In the genomic region with DNA sequence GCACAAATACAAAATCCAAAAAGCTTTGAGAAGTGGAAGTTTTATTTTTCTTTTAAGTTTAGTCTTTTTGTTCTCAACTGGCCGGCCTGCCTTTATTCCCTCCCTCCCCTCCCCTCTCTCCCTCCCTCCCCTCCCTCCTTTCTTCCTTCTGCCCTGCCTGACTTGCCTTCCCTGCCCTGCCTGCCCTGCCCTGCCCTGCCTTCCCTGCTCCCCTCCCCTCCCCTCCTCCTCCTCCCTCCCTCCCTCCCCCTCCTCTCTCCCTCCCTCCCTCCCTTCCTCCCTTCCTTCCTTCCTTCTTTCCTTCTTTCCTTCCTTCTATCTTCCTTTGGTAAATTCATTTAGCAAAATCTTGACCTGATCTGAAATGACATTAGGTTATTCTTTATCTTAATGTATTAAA, we compare ENCODE assay signal across 32 cellular contexts.
"Had no signal": no experiment of that assay in that cellular context is flagged by ENCODE, and none has a peak within 500 bp of the region (broad histone marks: within the 10 kb centered on the region; RNA-seq: fewer than 3 reads in every experiment).

No MANE protein-coding gene starts in this region.

- H3K4me1 Mint-ChIP-seq: activated B cell treated with CpG ODN at 0.5 μM for 24 hours; activated T-helper 17 cell treated with anti-CD3 and anti-CD28 coated beads, Interleukin-2, amount 50 U/mL, for 72 hours; central memory CD8-positive, alpha-beta T cell had no signal

- H3K27ac ChIP-seq: brain microvascular endothelial cell, coronary artery, WERI-Rb-1 had no signal

- H3K27me3 Mint-ChIP-seq: activated B cell treated with CpG ODN at 0.5 μM for 24 hours; activated CD8-positive, alpha-beta T cell treated with anti-CD3 and anti-CD28 coated beads for 36 hours; central memory CD8-positive, alpha-beta T cell had no signal

- FAIRE-seq: astrocyte, bronchial epithelial cell, frontal cortex, TTC549 had no signal

- H3K36me3 ChIP-seq: brain microvascular endothelial cell, WERI-Rb-1 had no signal

- H3K27me3 ChIP-seq: brain microvascular endothelial cell, dorsolateral prefrontal cortex had no signal

- ATAC-seq: activated CD4-positive, CD25-positive, alpha-beta regulatory T cell treated with anti-CD3 and anti-CD28 coated beads, Interleukin-2, amount 50 U/mL, for 24 hours; activated CD8-positive, alpha-beta T cell treated with anti-CD3 and anti-CD28 coated beads for 36 hours; activated T-cell treated with anti-CD3 and anti-CD28 coated beads, Interleukin-2, amount 50 U/mL, for 4 hours; activated T-helper 17 cell treated with anti-CD3 and anti-CD28 coated beads, Interleukin-2, amount 50 U/mL, for 72 hours; esophagus mucosa had no signal

- H3K9me3 Mint-ChIP-seq: activated B cell treated with CpG ODN at 0.5 μM for 24 hours; activated CD8-positive, alpha-beta T cell treated with anti-CD3 and anti-CD28 coated beads for 36 hours; activated T-cell treated with anti-CD3 and anti-CD28 coated beads, Interleukin-2, amount 50 U/mL, for 4 hours; dendritic cell treated with granulocyte-macrophage colony-stimulating factor and Interleukin-4, amounts not matched to agents 40 ng/mL and 50 ng/mL, for 4 days; endodermal cell had no signal

- H3K36me3 Mint-ChIP-seq: activated naive CD8-positive, alpha-beta T cell had no signal

- H3K4me3 ChIP-seq: coronary artery, dorsolateral prefrontal cortex had no signal

- H3K4me3 Mint-ChIP-seq: activated B cell treated with CpG ODN at 0.5 μM for 24 hours; activated CD8-positive, alpha-beta T cell treated with anti-CD3 and anti-CD28 coated beads for 36 hours; activated naive CD8-positive, alpha-beta T cell; activated T-cell treated with anti-CD3 and anti-CD28 coated beads, Interleukin-2, amount 50 U/mL, for 4 hours; activated T-helper 17 cell treated with anti-CD3 and anti-CD28 coated beads, Interleukin-2, amount 50 U/mL, for 72 hours; central memory CD8-positive, alpha-beta T cell; dendritic cell treated with granulocyte-macrophage colony-stimulating factor and Interleukin-4, amounts not matched to agents 40 ng/mL and 50 ng/mL, for 4 days; endodermal cell had no signal

- H3K27ac Mint-ChIP-seq: activated B cell treated with CpG ODN at 0.5 μM for 24 hours; activated CD8-positive, alpha-beta T cell treated with anti-CD3 and anti-CD28 coated beads for 36 hours; activated naive CD8-positive, alpha-beta T cell; activated T-helper 17 cell treated with anti-CD3 and anti-CD28 coated beads, Interleukin-2, amount 50 U/mL, for 72 hours; dendritic cell treated with granulocyte-macrophage colony-stimulating factor and Interleukin-4, amounts not matched to agents 40 ng/mL and 50 ng/mL, for 4 days; endodermal cell had no signal

- DNase-seq: activated B cell treated with CpG ODN at 0.5 μM for 24 hours; activated CD4-positive, alpha-beta T cell treated with anti-CD3 and anti-CD28 coated beads for 48 hours; activated CD4-positive, alpha-beta T cell treated with anti-CD3 and anti-CD28 coated beads, Interleukin-2, amount 50 U/mL, for 1 hour; activated CD4-positive, alpha-beta T cell treated with anti-CD3 and anti-CD28 coated beads, Interleukin-2, amount 50 U/mL, for 48 hours; activated CD8-positive, alpha-beta memory T cell treated with anti-CD3 and anti-CD28 coated beads for 24 hours; activated CD8-positive, alpha-beta T cell treated with anti-CD3 and anti-CD28 coated beads for 36 hours; activated effector memory CD4-positive, alpha-beta T cell treated with Interleukin-2 at 50 U/mL for 16 hours; activated gamma-delta T cell treated with Interleukin-2 at 50 U/mL for 16 hours; activated naive CD4-positive, alpha-beta T cell treated with anti-CD3 and anti-CD28 coated beads, Interleukin-2, amount 50 U/mL, for 16 hours; activated naive CD4-positive, alpha-beta T cell treated with Interleukin-2 at 50 U/mL for 16 hours; activated T-cell treated with anti-CD3 and anti-CD28 coated beads, Interleukin-2, amount 50 U/mL, for 4 hours; amniotic stem cell; anterior cingulate cortex; brain microvascular endothelial cell; dorsolateral prefrontal cortex; effector memory CD4-positive, alpha-beta T cell; endodermal cell; foreskin fibroblast; head of caudate nucleus; T-helper 2 cell; WERI-Rb-1 had no signal
